ENCODE assay signal across 20 cellular contexts in genomic region chr1:52186449-52186848, GRCh38. TPM values are rescaled to one million over a fixed set of nuclear protein-coding genes. Genes with fewer than 3 reads are reported as not detected.
A peak's percentile ranks its signal among the peaks of the same experiment; 100 is the strongest.
DNase-seq lines count a peak whose midpoint lies in the region; ATAC-seq and TF ChIP-seq lines count a peak whose summit lies in the region.
"Had no signal": no experiment of that assay in that cellular context is flagged by ENCODE, and none has a peak within 500 bp of the region (broad histone marks: within the 10 kb centered on the region; RNA-seq: fewer than 3 reads in every experiment).

No MANE protein-coding gene starts in this region.

- peaks cover 41% of the 10 kb centered on the region for H3K79me2 ChIP-seq in GM23248 (ENCODE audit: insufficient read depth)

- no peak overlapping the region for H3K9ac ChIP-seq in GM23248
- H3K9ac ChIP-seq: BLaER1 treated with 17β-estradiol and CSF1 and Interleukin-3, amounts not matched to agents 10 nM and 100 nM had no signal

- WGBS in GM23248 (ENCODE audit: low coverage in 1 of 2, low lambda C conversion rate in 2 of 2, missing lambda C conversion rate in 2 of 2), 2 experiments: 16 to 19% methylated on average over 2 of the region's 2 CpGs

- no peaks in the 10 kb centered on the region for H3K4me1 Mint-ChIP-seq in natural killer cell treated with Interleukin-12 subunit alpha and Interleukin-12 subunit beta and Interleukin-15 and Interleukin-18, amount 100 ng/mL, for 72 hours (ENCODE audit: low read depth in 2 of 2)
- H3K4me1 Mint-ChIP-seq: IgD-negative memory B cell had no signal

- no peaks in the 10 kb centered on the region for H3K36me3 Mint-ChIP-seq in natural killer cell treated with Interleukin-12 subunit alpha and Interleukin-12 subunit beta and Interleukin-15 and Interleukin-18, amount 100 ng/mL, for 72 hours
- H3K36me3 Mint-ChIP-seq: CD8-positive, alpha-beta T cell; IgD-negative memory B cell had no signal

- peak overlapping the region; percentile 71 for H3K27ac ChIP-seq in AG04450 (ENCODE audit: low read depth, low read length)
- H3K27ac ChIP-seq in GM23248: peak overlapping the region; percentile 29
- H3K27ac ChIP-seq: BLaER1 treated with 17β-estradiol and CSF1 and Interleukin-3, amounts not matched to agents 10 nM and 100 nM had no signal

- no peaks in the 10 kb centered on the region for H3K9me2 ChIP-seq in GM23248 (ENCODE audit: insufficient read depth)

- peak; percentile 23 for DNase-seq in AG04450 (ENCODE audit: low read depth, low spot score)
- DNase-seq in GM23248: peak; percentile 44
- peak; percentile 70 for DNase-seq in choroid plexus epithelial cell (ENCODE audit: low read depth)
- DNase-seq in iris pigment epithelial cell (ENCODE audit: low read depth): peak; percentile 80
- DNase-seq in ecto neural progenitor cell (ENCODE audit: low spot score): no peak
- no peak for DNase-seq in natural killer cell treated with Interleukin-12 subunit alpha and Interleukin-12 subunit beta and Interleukin-15 and Interleukin-18, amount 100 ng/mL, for 72 hours (ENCODE audit: low spot score)
- DNase-seq: Calu3; CD8-positive, alpha-beta T cell; DMS53; H7; Karpas-422; NCI-H1092; NCI-H146; NCI-H2029 treated with DMSO at 0.1 percent for 48 hours; NCI-H2171 treated with DMSO at 0.1 percent for 48 hours had no signal

- H3K4me3 Mint-ChIP-seq in natural killer cell treated with Interleukin-12 subunit alpha and Interleukin-12 subunit beta and Interleukin-15 and Interleukin-18, amount 100 ng/mL, for 72 hours: no peak overlapping the region
- H3K4me3 Mint-ChIP-seq: CD8-positive, alpha-beta T cell; IgD-negative memory B cell had no signal

- H4K20me1 ChIP-seq in GM23248 (ENCODE audit: insufficient read depth): no peaks in the 10 kb centered on the region

- peaks cover 8% of the 10 kb centered on the region; the same call in 1 of the 2 replicates for H3F3A ChIP-seq in GM23248 (ENCODE audit: insufficient read depth)

- H3K36me3 ChIP-seq in GM23248 (ENCODE audit: low read depth): no peaks in the 10 kb centered on the region

- CTCF ChIA-PET in AG04450 (lab: Charles Lee): no interaction called here

- H3K27me3 Mint-ChIP-seq in natural killer cell treated with Interleukin-12 subunit alpha and Interleukin-12 subunit beta and Interleukin-15 and Interleukin-18, amount 100 ng/mL, for 72 hours: peaks cover 1 to 9% of the 10 kb centered on the region in 2 donors

- H3K9me3 Mint-ChIP-seq in natural killer cell treated with Interleukin-12 subunit alpha and Interleukin-12 subunit beta and Interleukin-15 and Interleukin-18, amount 100 ng/mL, for 72 hours: no peaks in the 10 kb centered on the region
- H3K9me3 Mint-ChIP-seq: CD8-positive, alpha-beta T cell had no signal

- peaks cover 20% of the 10 kb centered on the region; the same call in 1 of the 2 replicates for H3K4me1 ChIP-seq in GM23248 (ENCODE audit: insufficient read depth)

- TF ChIP-seq CTCF in AG04450 (IDR thresholded peaks at IDR 0.05; ENCODE audit: low read depth, low read length) (no peak), choroid plexus epithelial cell (conservative IDR thresholded peaks at IDR 0.05; ENCODE audit: low read depth, low read length) (no peak)

- H3K27ac Mint-ChIP-seq in natural killer cell treated with Interleukin-12 subunit alpha and Interleukin-12 subunit beta and Interleukin-15 and Interleukin-18, amount 100 ng/mL, for 72 hours: no peak overlapping the region
- H3K27ac Mint-ChIP-seq: CD8-positive, alpha-beta T cell; IgD-negative memory B cell had no signal

- H3K27me3 ChIP-seq in AG04450 (ENCODE audit: control insufficient read depth, insufficient read depth, low read length) (no peaks in the 10 kb centered on the region), GM23248 (replicated peaks; ENCODE audit: insufficient read depth) (no peaks in the 10 kb centered on the region)
- H3K27me3 ChIP-seq: BLaER1 treated with 17β-estradiol and CSF1 and Interleukin-3, amounts not matched to agents 10 nM and 100 nM had no signal

- in situ Hi-C loops in GM23248 (cut with MboI): no loop called here

- H3K9me3 ChIP-seq in AG04450 (ENCODE audit: control insufficient read depth, insufficient read depth, low read length) (no peaks in the 10 kb centered on the region), GM23248 (ENCODE audit: low read depth) (no peaks in the 10 kb centered on the region)

- no peak overlapping the region for H3K4me3 ChIP-seq in AG04450 (ENCODE audit: low read depth, low read length)
- no peak overlapping the region for H3K4me3 ChIP-seq in GM23248
- H3K4me3 ChIP-seq in choroid plexus epithelial cell (ENCODE audit: low read depth, low read length): no peak overlapping the region
- H3K4me3 ChIP-seq: BLaER1 treated with 17β-estradiol and CSF1 and Interleukin-3, amounts not matched to agents 10 nM and 100 nM had no signal

- no peak overlapping the region for H2AFZ ChIP-seq in GM23248

- no peak for ATAC-seq in GM21528 (IDR thresholded peaks at IDR 0.05; ENCODE audit: low FRiP score, unreplicated experiment)
- ATAC-seq in HG02938 (IDR thresholded peaks at IDR 0.05; ENCODE audit: unreplicated experiment): no peak
- no peak for ATAC-seq in natural killer cell treated with Interleukin-12 subunit alpha and Interleukin-12 subunit beta and Interleukin-15 and Interleukin-18, amount 100 ng/mL, for 72 hours
- ATAC-seq: CD8-positive, alpha-beta T cell; Right ventricle myocardium inferior had no signal

- POLR2A ChIA-PET in AG04450 (lab: Yijun Ruan, JAX): no interaction called here

- H3K4me2 ChIP-seq in GM23248 (ENCODE audit: unreplicated experiment): peak overlapping the region; percentile 54
- H3K4me2 ChIP-seq: BLaER1 treated with 17β-estradiol and CSF1 and Interleukin-3, amounts not matched to agents 10 nM and 100 nM had no signal

RNA-seq across cellular contexts. Expression of gene ZFYVE9, which starts 44.6 kb away (rescaled TPM):
- 19.7 and 20.7 TPM in 2 replicates for polyA plus RNA-seq in AG04450 (2011; rRNA removed)
- 28.4 and 39.2 TPM in 2 replicates for polyA minus RNA-seq in AG04450 (2011; rRNA and poly(A)+ RNA removed)
- 26.9 and 28.1 TPM in 2 replicates for total RNA-seq in GM23248 (2014; rRNA removed; shearing (Covaris generic))
- 5.0 and 6.4 TPM in 2 replicates for polyA plus RNA-seq in GM23248 (2016; fragmentation: Nextera tagmentation; extraction: Ambion mirVana)
- 1 to 10 TPM; 1.1 to 2.9 TPM for total RNA-seq in natural killer cell treated with Interleukin-12 subunit alpha and Interleukin-12 subunit beta and Interleukin-15 and Interleukin-18, amount 100 ng/mL, for 72 hours

Comparison
In these comparisons a context has a peak if more than half of its experiments do, and no peak if none do; other contexts are left out.
1. DNase-seq: peak in AG04450 (single experiment), GM23248 (single experiment), choroid plexus epithelial cell (single experiment) and iris pigment epithelial cell (single experiment); none in ecto neural progenitor cell (single experiment) and natural killer cell treated with Interleukin-12 subunit alpha and Interleukin-12 subunit beta and Interleukin-15 and Interleukin-18, amount 100 ng/mL, for 72 hours (single experiment).